Comparison of ENCODE assay signal across 26 cellular contexts in genomic region chr14:96734076-96734622, GRCh38.
"Had no signal": no experiment of that assay in that cellular context is flagged by ENCODE, and none has a peak within 500 bp of the region (broad histone marks: within the 10 kb centered on the region; RNA-seq: fewer than 3 reads in every experiment).

No MANE protein-coding gene starts in this region.

- H3K4me2 ChIP-seq: smooth muscle cell had no signal

- H3K9me3 Mint-ChIP-seq: activated naive CD4-positive, alpha-beta T cell treated with anti-CD3 and anti-CD28 coated beads for 36 hours; activated naive CD8-positive, alpha-beta T cell treated with anti-CD3 and anti-CD28 coated beads, Interleukin-2, amount 10 ng/mL, durations not matched to agents 7 days and 5 days; nephron; stimulated activated naive B cell treated with anti-CD40 and anti-IgM and Interleukin-4, amounts not matched to agents 10 μg/mL and 1 μg/mL and 100 μg/mL, for 72 hours had no signal

- H3K9me3 ChIP-seq: mucosa of descending colon, pancreas, psoas muscle, stomach, thyroid gland, upper lobe of right lung had no signal

- H3K27ac ChIP-seq: pancreas, psoas muscle, stomach, thyroid gland, upper lobe of right lung, VCaP had no signal

- H3K4me1 ChIP-seq: pancreas, psoas muscle, stomach, thyroid gland, upper lobe of right lung had no signal

- H3K36me3 ChIP-seq: pancreas, stomach, thyroid gland, upper lobe of right lung had no signal

- H3K4me3 ChIP-seq: mucosa of descending colon, pancreas, psoas muscle, smooth muscle cell, stomach, thyroid gland, upper lobe of right lung had no signal

- H3K4me3 Mint-ChIP-seq: activated naive CD4-positive, alpha-beta T cell treated with anti-CD3 and anti-CD28 coated beads for 36 hours; activated naive CD8-positive, alpha-beta T cell treated with anti-CD3 and anti-CD28 coated beads, Interleukin-2, amount 10 ng/mL, durations not matched to agents 7 days and 5 days; nephron; stimulated activated naive B cell treated with anti-CD40 and anti-IgM and Interleukin-4, amounts not matched to agents 10 μg/mL and 1 μg/mL and 100 μg/mL, for 72 hours had no signal

- H3K36me3 Mint-ChIP-seq: activated naive CD8-positive, alpha-beta T cell treated with anti-CD3 and anti-CD28 coated beads, Interleukin-2, amount 10 ng/mL, durations not matched to agents 7 days and 5 days; stimulated activated naive B cell treated with anti-CD40 and anti-IgM and Interleukin-4, amounts not matched to agents 10 μg/mL and 1 μg/mL and 100 μg/mL, for 72 hours had no signal

- ATAC-seq: esophagus mucosa; left cardiac atrium; left ventricle myocardium superior; mucosa of descending colon; pancreas; psoas muscle; stimulated activated naive B cell treated with anti-CD40 and anti-IgM and Interleukin-4, amounts not matched to agents 10 μg/mL and 1 μg/mL and 100 μg/mL, for 72 hours; upper lobe of right lung had no signal

- H3K27ac Mint-ChIP-seq: activated naive CD4-positive, alpha-beta T cell treated with anti-CD3 and anti-CD28 coated beads for 36 hours; activated naive CD8-positive, alpha-beta T cell treated with anti-CD3 and anti-CD28 coated beads, Interleukin-2, amount 10 ng/mL, durations not matched to agents 7 days and 5 days; nephron; stimulated activated naive B cell treated with anti-CD40 and anti-IgM and Interleukin-4, amounts not matched to agents 10 μg/mL and 1 μg/mL and 100 μg/mL, for 72 hours had no signal

- DNase-seq: activated CD4-positive, alpha-beta T cell treated with anti-CD3 and anti-CD28 coated beads for 4 hours; activated CD4-positive, alpha-beta T cell treated with anti-CD3 and anti-CD28 coated beads, Interleukin-2, amount 50 U/mL, for 4 hours; activated effector memory CD4-positive, alpha-beta T cell treated with anti-CD3 and anti-CD28 coated beads, Interleukin-2, amount 50 U/mL, for 16 hours; activated naive CD4-positive, alpha-beta T cell treated with anti-CD3 and anti-CD28 coated beads for 36 hours; activated naive CD8-positive, alpha-beta T cell treated with anti-CD3 and anti-CD28 coated beads, Interleukin-2, amount 10 ng/mL, durations not matched to agents 7 days and 5 days; activated T-cell treated with anti-CD3 and anti-CD28 coated beads for 4 hours; caudate nucleus; foreskin fibroblast; head of caudate nucleus; hippocampal formation; left cardiac atrium; left ventricle myocardium superior; mucosa of descending colon; pancreas; psoas muscle; stimulated activated CD4-positive, alpha-beta T cell treated with anti-CD3 and anti-CD28 coated beads, Interleukin-1b, Interleukin-23, amount 100 ng/mL, for 48 hours; stimulated activated CD4-positive, alpha-beta T cell treated with anti-CD3 and anti-CD28 coated beads, Interleukin-4, amount 100 ng/mL, for 4 hours; stimulated activated naive B cell treated with anti-CD40 and anti-IgM and Interleukin-4, amounts not matched to agents 10 μg/mL and 1 μg/mL and 100 μg/mL, for 72 hours; stomach; T-helper 9 cell; thyroid gland; upper lobe of right lung had no signal
